ENCODE assay signal across 8 cellular contexts in the genomic region with DNA sequence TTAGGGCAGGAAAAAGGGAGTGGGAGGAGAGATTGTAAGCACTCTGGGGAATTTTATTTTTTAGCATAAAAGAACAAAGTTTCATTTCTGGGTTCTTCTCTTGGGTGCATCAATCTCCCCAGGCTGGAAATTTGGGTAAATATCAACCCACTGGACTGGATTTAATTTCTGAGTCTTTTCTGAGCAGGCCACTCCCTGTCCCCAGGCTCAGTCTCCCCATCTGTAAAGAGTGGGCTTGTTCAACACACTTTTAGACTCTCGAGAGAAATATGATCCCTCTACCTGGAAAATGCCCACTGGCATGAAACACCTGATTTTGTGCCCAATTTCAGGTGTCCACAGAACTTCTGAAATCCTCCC. TPM values are rescaled to one million over a fixed set of nuclear protein-coding genes. Genes with fewer than 3 reads are reported as not detected.
DNase-seq lines count a peak whose midpoint lies in the region; ATAC-seq and TF ChIP-seq lines count a peak whose summit lies in the region.

No MANE protein-coding gene starts in this region.

- no peaks in the 10 kb centered on the region for H3K9me2 ChIP-seq in OCI-LY1 (ENCODE audit: low read depth, low read length)

- H3K9ac ChIP-seq in OCI-LY1 (ENCODE audit: low read length) = no peak overlapping the region
- H3K9ac ChIP-seq in neural progenitor cell = no peak overlapping the region

- peak overlapping the region; percentile 98 for H3K4me3 Mint-ChIP-seq in CD4-positive, alpha-beta T cell
- peak overlapping the region; percentile 92 for H3K4me3 Mint-ChIP-seq in neural progenitor cell

- H3F3A ChIP-seq in OCI-LY1 (ENCODE audit: insufficient read depth, low read length) = no peaks in the 10 kb centered on the region; the same call in 1 of the 2 replicates
- peaks cover 39% of the 10 kb centered on the region for H3F3A ChIP-seq in neural progenitor cell (ENCODE audit: low read depth)

- H3K4me3 ChIP-seq in OCI-LY1 (ENCODE audit: low read depth, low read length, poor library complexity, severe bottlenecking) = peak overlapping the region; percentile 59
- H3K4me3 ChIP-seq in effector memory CD4-positive, alpha-beta T cell (ENCODE audit: insufficient read depth, low read depth, low read length, poor library complexity, severe bottlenecking) = peak overlapping the region; percentile 66
- peak overlapping the region; percentile 66 for H3K4me3 ChIP-seq in neural progenitor cell

- H3K27ac ChIP-seq in CD4-positive, alpha-beta T cell (ENCODE audit: low read depth, low read length) = peak overlapping the region; percentile 59
- H3K27ac ChIP-seq in OCI-LY1 (ENCODE audit: low read depth, low read length, poor library complexity, severe bottlenecking) = no peak overlapping the region
- H3K27ac ChIP-seq in effector memory CD4-positive, alpha-beta T cell (ENCODE audit: insufficient read depth, low read length, poor library complexity, severe bottlenecking) = peak overlapping the region; percentile 82
- H3K27ac ChIP-seq in neural progenitor cell = no peak overlapping the region

- peak overlapping the region; percentile 69; the same call in 1 of the 2 replicates for H3K4me2 ChIP-seq in OCI-LY1 (ENCODE audit: low read length)
- peak overlapping the region; percentile 96 for H3K4me2 ChIP-seq in neural progenitor cell

- POLR2A ChIA-PET in CD4-positive, alpha-beta T cell (lab: Charles Lee) = interaction anchor here (1.7 to 6.1 kb wide), 4 partner anchors 14 to 52 kb away, joined by 6 to 34 read pairs (median 22); a partner anchor contains a TSS

- DNase-seq in CD4-positive, alpha-beta T cell = no peak
- DNase-seq in effector memory CD4-positive, alpha-beta T cell = no peak
- DNase-seq in neural progenitor cell (ENCODE audit: low spot score) (no peak), GF-D8 (lab: John Stamatoyannopoulos, UW) (no peak)

- no peak for ATAC-seq in CD4-positive, alpha-beta T cell (ENCODE audit: poor library complexity)
- no peak for ATAC-seq in GM19452 (IDR thresholded peaks at IDR 0.05; ENCODE audit: unreplicated experiment)
- ATAC-seq in GM19395 (IDR thresholded peaks at IDR 0.05; ENCODE audit: unreplicated experiment) = no peak
- ATAC-seq in HG02588 (IDR thresholded peaks at IDR 0.05; ENCODE audit: unreplicated experiment) = no peak

- H3K27ac Mint-ChIP-seq in CD4-positive, alpha-beta T cell = peak overlapping the region; percentile 75
- peak overlapping the region; percentile 47 for H3K27ac Mint-ChIP-seq in neural progenitor cell

- H3K79me2 ChIP-seq in OCI-LY1 (ENCODE audit: insufficient read depth, low read length) (no peaks in the 10 kb centered on the region), neural progenitor cell (ENCODE audit: low read depth) (no peaks in the 10 kb centered on the region)

- H3K27me3 ChIP-seq in CD4-positive, alpha-beta T cell (ENCODE audit: control insufficient read depth, insufficient read depth, low read length) = no peaks in the 10 kb centered on the region
- H3K27me3 ChIP-seq in OCI-LY1 (ENCODE audit: insufficient read depth, low read length) = peaks cover 4% of the 10 kb centered on the region; the same call in 1 of the 2 replicates
- no peaks in the 10 kb centered on the region for H3K27me3 ChIP-seq in effector memory CD4-positive, alpha-beta T cell (replicated peaks; ENCODE audit: control insufficient read depth, insufficient read depth, low read length, poor library complexity, severe bottlenecking)
- H3K27me3 ChIP-seq in neural progenitor cell = peaks cover 39% of the 10 kb centered on the region

- H3K4me1 Mint-ChIP-seq in CD4-positive, alpha-beta T cell (ENCODE audit: low read depth) = peaks cover 26% of the 10 kb centered on the region
- peaks cover 32% of the 10 kb centered on the region for H3K4me1 Mint-ChIP-seq in neural progenitor cell

- no peaks in the 10 kb centered on the region for H4K20me1 ChIP-seq in OCI-LY1 (ENCODE audit: insufficient read depth, low read length)
- peaks cover 37% of the 10 kb centered on the region for H4K20me1 ChIP-seq in neural progenitor cell (ENCODE audit: low read depth)

- H3K9me3 Mint-ChIP-seq in CD4-positive, alpha-beta T cell = no peaks in the 10 kb centered on the region
- H3K9me3 Mint-ChIP-seq in neural progenitor cell = no peaks in the 10 kb centered on the region

- H3K9me3 ChIP-seq in CD4-positive, alpha-beta T cell (ENCODE audit: control insufficient read depth, low read length) = no peaks in the 10 kb centered on the region
- no peaks in the 10 kb centered on the region for H3K9me3 ChIP-seq in OCI-LY1 (ENCODE audit: low read length)
- H3K9me3 ChIP-seq in effector memory CD4-positive, alpha-beta T cell (ENCODE audit: control insufficient read depth, low read length) = no peaks in the 10 kb centered on the region
- H3K9me3 ChIP-seq in neural progenitor cell (ENCODE audit: low read depth) = no peaks in the 10 kb centered on the region

- H3K36me3 ChIP-seq in OCI-LY1 (ENCODE audit: insufficient read depth, low read length) = no peaks in the 10 kb centered on the region
- no peaks in the 10 kb centered on the region for H3K36me3 ChIP-seq in effector memory CD4-positive, alpha-beta T cell (ENCODE audit: control insufficient read depth, insufficient read depth, low read length)
- H3K36me3 ChIP-seq in neural progenitor cell = no peaks in the 10 kb centered on the region

- intact Hi-C loops in CD4-positive, alpha-beta T cell (cut with DNase I, micrococcal nuclease) = loop anchor here in 1 of 2 experiments (1.0 kb wide), 1 partner anchor 35 kb away; a partner anchor contains a TSS

- H3K4me1 ChIP-seq in OCI-LY1 (ENCODE audit: insufficient read depth, low read length, severe bottlenecking) = peaks cover 15% of the 10 kb centered on the region
- peaks cover 19% of the 10 kb centered on the region for H3K4me1 ChIP-seq in effector memory CD4-positive, alpha-beta T cell (ENCODE audit: control insufficient read depth, insufficient read depth, low read length, poor library complexity, severe bottlenecking)
- H3K4me1 ChIP-seq in neural progenitor cell = peaks cover 13% of the 10 kb centered on the region

- TF ChIP-seq CTCF in CD4-positive, alpha-beta T cell (IDR thresholded peaks at IDR 0.05) = no peak
- TF ChIP-seq CTCF in OCI-LY1 (IDR thresholded peaks at IDR 0.05; ENCODE audit: low read length) (no peak), neural progenitor cell (IDR thresholded peaks at IDR 0.05) (no peak)

- CTCF ChIA-PET in CD4-positive, alpha-beta T cell (lab: Charles Lee) = interaction anchor here (1.8 kb wide), 1 partner anchor 46 kb away, joined by 4 read pairs; no protein-coding TSS in a partner anchor

- peaks cover 8% of the 10 kb centered on the region for H3K36me3 Mint-ChIP-seq in CD4-positive, alpha-beta T cell (ENCODE audit: low read depth)
- H3K36me3 Mint-ChIP-seq in neural progenitor cell = peaks cover 8% of the 10 kb centered on the region

- H3K27me3 Mint-ChIP-seq in CD4-positive, alpha-beta T cell = no peaks in the 10 kb centered on the region
- H3K27me3 Mint-ChIP-seq in neural progenitor cell (ENCODE audit: insufficient read depth, low read depth) = peaks cover 7% of the 10 kb centered on the region

- H2AFZ ChIP-seq in OCI-LY1 (ENCODE audit: low read length) = no peak overlapping the region
- H2AFZ ChIP-seq in neural progenitor cell (replicated peaks) = no peak overlapping the region

RNA-seq across cellular contexts. Expression of a gene that starts 0.6 kb away (rescaled TPM):
- total RNA-seq in CD4-positive, alpha-beta T cell = under 1 TPM; 0.16 to 0.17 TPM
- total RNA-seq in neural progenitor cell (ENCODE audit: low replicate concordance) = 0.25 and 1.2 TPM in 2 replicates

RNA-seq across cellular contexts. Expression of a gene that starts 0.8 kb away (rescaled TPM):
- total RNA-seq in CD4-positive, alpha-beta T cell = 10 to 100 TPM; 12.5 to 15.4 TPM
- 3.1 and 5.5 TPM in 2 replicates for total RNA-seq in neural progenitor cell (ENCODE audit: low replicate concordance)

RNA-seq across cellular contexts. Expression of a gene that starts 5.7 kb away (rescaled TPM):
- not detected for total RNA-seq in CD4-positive, alpha-beta T cell
- not detected in 2 replicates for total RNA-seq in neural progenitor cell (ENCODE audit: low replicate concordance)

RNA-seq across cellular contexts. Expression of a gene that starts 13.4 kb away (rescaled TPM):
- 10 to 100 TPM; 22.1 to 23.9 TPM for total RNA-seq in CD4-positive, alpha-beta T cell
- 44.6 and 65.0 TPM in 2 replicates for total RNA-seq in neural progenitor cell (ENCODE audit: low replicate concordance)

RNA-seq across cellular contexts. Expression of a gene that starts 35.2 kb away (rescaled TPM):
- 10 to 100 TPM in 1 of 2 experiments, 1 to 10 TPM in 1; 9.5 to 12.1 TPM for total RNA-seq in CD4-positive, alpha-beta T cell
- total RNA-seq in neural progenitor cell (ENCODE audit: low replicate concordance) = 13.7 and 18.6 TPM in 2 replicates

Comparison
In these comparisons a context has a peak if more than half of its experiments do, and no peak if none do; other contexts are left out.
1. H3K27ac ChIP-seq: peak in CD4-positive, alpha-beta T cell (single experiment) and effector memory CD4-positive, alpha-beta T cell (single experiment); none in OCI-LY1 (single experiment) and neural progenitor cell (single experiment).
2. Peak in every context shown above with its lines, with median percentiles within 50 percentile points of each other: H3K4me3 ChIP-seq.